25 cellular contexts compared by ENCODE assay signal in the genomic region with DNA sequence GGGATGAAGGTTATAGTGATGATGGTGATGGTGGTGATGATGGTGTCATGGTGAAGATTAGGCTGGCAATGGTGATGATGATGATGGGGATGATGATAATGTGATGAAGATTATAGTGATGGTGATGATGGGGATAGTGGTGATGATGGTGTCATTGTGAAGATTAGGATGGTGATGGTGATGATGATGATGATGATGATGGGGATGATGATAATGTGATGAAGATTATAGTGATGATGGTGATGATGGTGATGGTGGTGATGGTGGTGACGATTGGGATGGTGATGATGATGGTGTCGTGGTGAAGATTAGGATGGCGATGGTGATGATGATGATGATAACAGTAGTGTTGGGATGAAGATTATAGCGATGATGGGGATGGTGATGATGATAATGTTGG.
DNase-seq lines count a peak whose midpoint lies in the region; ATAC-seq, FAIRE-seq and TF ChIP-seq lines count a peak whose summit lies in the region.
"Had no signal": no experiment of that assay in that cellular context is flagged by ENCODE, and none has a peak within 500 bp of the region (broad histone marks: within the 10 kb centered on the region; RNA-seq: fewer than 3 reads in every experiment).

No MANE protein-coding gene starts in this region.

- H3K4me2 ChIP-seq in K562 (ENCODE audit: insufficient read depth, low read length) (no peak overlapping the region), mesendoderm (ENCODE audit: low read length) (no peak overlapping the region)
- H3K4me2 ChIP-seq: BLaER1 had no signal

- DNase-seq in GM12891 (ENCODE audit: insufficient read length, low spot score) (no peak), K562 (ENCODE audit: extremely low read depth in 1 of 4, low spot score in 3 of 4) (no peak), mesendoderm (no peak), NCI-H69 (lab: John Stamatoyannopoulos, UW) (no peak)
- DNase-seq in activated CD8-positive, alpha-beta memory T cell treated with anti-CD3 and anti-CD28 coated beads for 24 hours = no peak
- DNase-seq: 8988T; ACHN; BE2C; C1 segment of cervical spinal cord; CD4-positive, alpha-beta memory T cell; CD4-positive, CD25-positive, alpha-beta regulatory T cell; CD8-positive, alpha-beta memory T cell; COR-L47; DMS 273 treated with DMSO at 0.1 percent for 48 hours; DMS153; DMS53; DMS79; DND-41; EL; GDM1 had no signal

- 4% methylated on average over 4 of the region's 4 CpGs for WGBS in K562 (ENCODE audit: insufficient coverage, low coverage, missing lambda C conversion rate)
- 100% methylated on average over 4 of the region's 4 CpGs for WGBS in mesendoderm (ENCODE audit: extremely low coverage, insufficient coverage, low lambda C conversion rate)

- no peak for TF ChIP-seq EP300 in K562 (IDR thresholded peaks at IDR 0.05; ENCODE audit: low read length)

- H3K27me3 ChIP-seq in K562 (ENCODE audit: control insufficient read depth in 2 of 2, insufficient read depth in 2 of 2, low read length in 2 of 2) (no peaks in the 10 kb centered on the region), mesendoderm (ENCODE audit: insufficient read depth, low read length, poor library complexity) (no peaks in the 10 kb centered on the region)
- H3K27me3 ChIP-seq: BE2C, BLaER1 had no signal

- no peak overlapping the region for H3K27ac ChIP-seq in HEK293 (ENCODE audit: extremely low read depth, low read depth, low read length)
- no peak overlapping the region for H3K27ac ChIP-seq in K562 (ENCODE audit: extremely low read depth, low read depth, low read length)
- no peak overlapping the region for H3K27ac ChIP-seq in mesendoderm (ENCODE audit: low read depth, low read length)
- H3K27ac ChIP-seq: BLaER1 had no signal

- no peak overlapping the region for H2AFZ ChIP-seq in K562 (ENCODE audit: low read depth, low read length)

- H2BK5ac ChIP-seq in mesendoderm (ENCODE audit: low read length) = no peak overlapping the region

- H3K9me3 ChIP-seq in HEK293 (ENCODE audit: control insufficient read depth, insufficient read depth, low read depth, low read length) (no peaks in the 10 kb centered on the region), K562 (replicated peaks; ENCODE audit: control insufficient read depth, insufficient read depth, low read depth, low read length) (no peaks in the 10 kb centered on the region)
- H3K9me3 ChIP-seq: BE2C, BLaER1 had no signal

- no peak overlapping the region for H2BK120ac ChIP-seq in mesendoderm (ENCODE audit: low read depth, low read length)

- TF ChIP-seq POLR2A in GM12891 (IDR thresholded peaks at IDR 0.05; ENCODE audit: low read depth, low read length) (no peak), K562 (conservative IDR thresholded peaks at IDR 0.05) (no peak)

- FAIRE-seq in GM12891 (lab: Jason Lieb, UNC) (peak; percentile 13), K562 (lab: Jason Lieb, UNC) (no peak)
- FAIRE-seq: A204.1, GM12878, GM19239 had no signal

- no peak overlapping the region for H3K9ac ChIP-seq in K562 (ENCODE audit: insufficient read depth in 1 of 2, low read depth in 2 of 2, low read length in 2 of 2)
- no peak overlapping the region for H3K9ac ChIP-seq in mesendoderm (ENCODE audit: low read length)
- H3K9ac ChIP-seq: BLaER1 had no signal

- H3K23ac ChIP-seq in mesendoderm (ENCODE audit: low read length) = no peak overlapping the region

- CTCF ChIA-PET in HEK293 (lab: Yijun Ruan, JAX) (no interaction called here), K562 (lab: Yijun Ruan, JAX; ENCODE audit: low intra/inter-chr PET ratio) (no interaction called here)

- H3K18ac ChIP-seq in mesendoderm (ENCODE audit: low read length) = no peak overlapping the region

- no peak overlapping the region for H2AK5ac ChIP-seq in mesendoderm (ENCODE audit: low read length)

- ATAC-seq in K562 = no peak
- ATAC-seq: GM12878 had no signal

- H3K36me3 ChIP-seq in HEK293 (ENCODE audit: control insufficient read depth in 2 of 2, insufficient read depth in 1 of 2, low read length in 2 of 2) (no peaks in the 10 kb centered on the region), K562 (ENCODE audit: control insufficient read depth, insufficient read depth, low read length) (no peaks in the 10 kb centered on the region), mesendoderm (ENCODE audit: control insufficient read depth, insufficient read depth, low read length) (no peaks in the 10 kb centered on the region)
- H3K36me3 ChIP-seq: BE2C, BLaER1 had no signal

- intact Hi-C loops in K562 (cut with micrococcal nuclease) = no loop called here

- TF ChIP-seq RAD21 in K562 (CRISPR knock-in tag; conservative IDR thresholded peaks at IDR 0.05 in 1 of 2, IDR thresholded peaks at IDR 0.05 in 1 of 2) = no peak

- no peak for TF ChIP-seq CTCF in HEK293 (tag by site-specific recombination; IDR thresholded peaks at IDR 0.05)
- no peak for TF ChIP-seq CTCF in K562 (IDR thresholded peaks at IDR 0.05 in 2 of 3, conservative IDR thresholded peaks at IDR 0.05 in 1 of 3; ENCODE audit: insufficient read depth in 2 of 3, low read depth in 1 of 3, low read length in 3 of 3)

- no peaks in the 10 kb centered on the region for H3K9me1 ChIP-seq in K562 (ENCODE audit: control insufficient read depth, insufficient read depth, low read length)

- H3K79me2 ChIP-seq in K562 (ENCODE audit: control insufficient read depth, insufficient read depth, low read length) (no peaks in the 10 kb centered on the region), mesendoderm (ENCODE audit: control insufficient read depth, insufficient read depth, low read length) (no peaks in the 10 kb centered on the region)

- H3K4me1 ChIP-seq in HEK293 (ENCODE audit: control insufficient read depth, insufficient read depth, low read length) (no peaks in the 10 kb centered on the region), K562 (replicated peaks in 1 of 2; ENCODE audit: control insufficient read depth in 2 of 2, insufficient read depth in 2 of 2, low read length in 2 of 2) (no peaks in the 10 kb centered on the region), mesendoderm (ENCODE audit: control insufficient read depth, low read depth, low read length) (no peaks in the 10 kb centered on the region)
- H3K4me1 ChIP-seq: BE2C, BLaER1 had no signal

- in situ Hi-C loops in K562 (cut with MboI) = no loop called here

- BruUV-seq in K562 (replicated peaks; lab: Mats Ljungman, UMichigan) = no TSS peak

- H3K4me3 ChIP-seq in HEK293 (ENCODE audit: low read depth, low read length) = no peak overlapping the region
- H3K4me3 ChIP-seq in K562 = no peak overlapping the region
- H3K4me3 ChIP-seq in mesendoderm (ENCODE audit: low read length) = no peak overlapping the region
- H3K4me3 ChIP-seq: BLaER1, GM12878 had no signal

- POLR2A ChIA-PET in HEK293 (lab: Yijun Ruan, JAX) = no interaction called here
- POLR2A ChIA-PET in K562 (lab: Yijun Ruan, JAX) = no interaction called here

- no peak overlapping the region for H4K8ac ChIP-seq in mesendoderm (ENCODE audit: low read depth, low read length)

- no peak overlapping the region for H3K4ac ChIP-seq in mesendoderm (ENCODE audit: low read depth, low read length)

- H3K79me1 ChIP-seq in mesendoderm (ENCODE audit: low read length) = no peaks in the 10 kb centered on the region

- no peak overlapping the region for H2BK15ac ChIP-seq in mesendoderm (replicated peaks; ENCODE audit: low read depth)

- H4K5ac ChIP-seq in mesendoderm (ENCODE audit: low read length) = no peak overlapping the region

- H4K20me1 ChIP-seq in K562 (replicated peaks; ENCODE audit: control insufficient read depth, insufficient read depth, low read length) = no peaks in the 10 kb centered on the region
- H4K20me1 ChIP-seq: BLaER1 had no signal

- H3K56ac ChIP-seq in mesendoderm (ENCODE audit: low read length) = no peak overlapping the region

TF ChIP-seq in GM12891, 5 proteins besides CTCF, POLR2A, EP300 and RAD21:
- no peak for TF ChIP-seq POLR2AphosphoS5 (IDR thresholded peaks at IDR 0.05; ENCODE audit: low read depth, low read length)
- no peak for TF ChIP-seq TAF1 (IDR thresholded peaks at IDR 0.05; ENCODE audit: low read depth, low read length)
- no peak for TF ChIP-seq POU2F2 (IDR thresholded peaks at IDR 0.05; ENCODE audit: low read depth, low read length)
- no peak for TF ChIP-seq SPI1 (IDR thresholded peaks at IDR 0.05; ENCODE audit: low read depth, low read length)
- no peak for TF ChIP-seq PAX5 (IDR thresholded peaks at IDR 0.05; ENCODE audit: insufficient read depth, low read length, severe bottlenecking)

TF ChIP-seq in HEK293, 187 proteins besides CTCF, POLR2A, EP300 and RAD21 (continues in another document):
- no peak for TF ChIP-seq ZNF626 (tag by site-specific recombination; IDR thresholded peaks at IDR 0.05)
- TF ChIP-seq, protein P1, sequence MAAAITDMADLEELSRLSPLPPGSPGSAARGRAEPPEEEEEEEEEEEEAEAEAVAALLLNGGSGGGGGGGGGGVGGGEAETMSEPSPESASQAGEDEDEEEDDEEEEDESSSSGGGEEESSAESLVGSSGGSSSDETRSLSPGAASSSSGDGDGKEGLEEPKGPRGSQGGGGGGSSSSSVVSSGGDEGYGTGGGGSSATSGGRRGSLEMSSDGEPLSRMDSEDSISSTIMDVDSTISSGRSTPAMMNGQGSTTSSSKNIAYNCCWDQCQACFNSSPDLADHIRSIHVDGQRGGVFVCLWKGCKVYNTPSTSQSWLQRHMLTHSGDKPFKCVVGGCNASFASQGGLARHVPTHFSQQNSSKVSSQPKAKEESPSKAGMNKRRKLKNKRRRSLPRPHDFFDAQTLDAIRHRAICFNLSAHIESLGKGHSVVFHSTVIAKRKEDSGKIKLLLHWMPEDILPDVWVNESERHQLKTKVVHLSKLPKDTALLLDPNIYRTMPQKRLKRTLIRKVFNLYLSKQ (tag by site-specific recombination; IDR thresholded peaks at IDR 0.05; ENCODE audit: borderline replicate concordance) = 0 out of 2 replicates have a peak, but pooled peaks have one; percentile 21
- TF ChIP-seq SP7 (tag by site-specific recombination; IDR thresholded peaks at IDR 0.05) = no peak

TF ChIP-seq in K562, 482 proteins besides CTCF, POLR2A, EP300 and RAD21:
- TF ChIP-seq, protein P2, sequence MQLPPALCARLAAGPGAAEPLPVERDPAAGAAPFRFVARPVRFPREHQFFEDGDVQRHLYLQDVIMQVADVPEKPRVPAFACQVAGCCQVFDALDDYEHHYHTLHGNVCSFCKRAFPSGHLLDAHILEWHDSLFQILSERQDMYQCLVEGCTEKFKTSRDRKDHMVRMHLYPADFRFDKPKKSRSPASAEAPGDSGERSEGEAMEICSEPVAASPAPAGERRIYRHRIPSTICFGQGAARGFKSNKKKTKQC (CRISPR knock-in tag; IDR thresholded peaks at IDR 0.05) = no peak
- no peak for TF ChIP-seq ATF1 (CRISPR knock-in tag; IDR thresholded peaks at IDR 0.05)
- peak; percentile 31; the same call in 1 of the 2 replicates for TF ChIP-seq ATF1 (tag; IDR thresholded peaks at IDR 0.05)
TF ChIP-seq in K562: peak in this region for 1.
